ENCODE assay signal across 9 cellular contexts in genomic region chr14:65282909-65283253, GRCh38.
DNase-seq lines count a peak whose midpoint lies in the region; ATAC-seq and TF ChIP-seq lines count a peak whose summit lies in the region.
"Had no signal": no experiment of that assay in that cellular context is flagged by ENCODE, and none has a peak within 500 bp of the region (broad histone marks: within the 10 kb centered on the region; RNA-seq: fewer than 3 reads in every experiment).

No MANE protein-coding gene starts in this region.

- peak; percentile 39; the same call in 1 of the 2 replicates for ATAC-seq in Panc1

- H3K27ac ChIP-seq in Panc1 (ENCODE audit: low read length) (no peak overlapping the region), rectal smooth muscle tissue (ENCODE audit: low read depth, low read length) (no peak overlapping the region)
- H3K27ac ChIP-seq in effector memory CD4-positive, alpha-beta T cell (ENCODE audit: insufficient read depth, low read length, poor library complexity, severe bottlenecking): peak overlapping the region; percentile 32

- no TSS peak for BruUV-seq in Panc1 (replicated peaks; lab: Mats Ljungman, UMichigan)

- no peak for TF ChIP-seq CTCF in Panc1 (IDR thresholded peaks at IDR 0.05)

- no peaks in the 10 kb centered on the region for H3K9me3 ChIP-seq in Panc1 (ENCODE audit: control insufficient read depth, insufficient read depth, low read depth, low read length)
- no peaks in the 10 kb centered on the region for H3K9me3 ChIP-seq in effector memory CD4-positive, alpha-beta T cell (ENCODE audit: control insufficient read depth, low read length)

- H3K27me3 ChIP-seq in Panc1 (ENCODE audit: control insufficient read depth, insufficient read depth, low read length) (no peaks in the 10 kb centered on the region), rectal smooth muscle tissue (ENCODE audit: control insufficient read depth, insufficient read depth, low read length) (no peaks in the 10 kb centered on the region)
- no peaks in the 10 kb centered on the region for H3K27me3 ChIP-seq in effector memory CD4-positive, alpha-beta T cell (replicated peaks; ENCODE audit: control insufficient read depth, insufficient read depth, low read length, poor library complexity, severe bottlenecking)

- CTCF ChIA-PET in Panc1 (lab: Charles Lee): no interaction called here

- no peak overlapping the region for H3K9ac ChIP-seq in rectal smooth muscle tissue (ENCODE audit: low read length)

- intact Hi-C loops in Panc1 (cut with micrococcal nuclease; ENCODE audit: unreplicated experiment): no loop called here

- in situ Hi-C loops in Panc1 (cut with HindIII; ENCODE audit: low pct_unique_long_range_greater_than_20kb, low sequenced_read_pairs): no loop called here

- H3K4me3 ChIP-seq in GM08714 (ENCODE audit: low read length): peak overlapping the region; percentile 1; the same call in 1 of the 2 replicates
- H3K4me3 ChIP-seq in Panc1 (ENCODE audit: low read depth in 2 of 2, low read length in 2 of 2): peak overlapping the region in 1 of 2 experiments; percentile 53; a peak in 2 of 4 replicates
- peak overlapping the region; percentile 16 for H3K4me3 ChIP-seq in effector memory CD4-positive, alpha-beta T cell (ENCODE audit: insufficient read depth, low read depth, low read length, poor library complexity, severe bottlenecking)
- H3K4me3 ChIP-seq in rectal smooth muscle tissue (ENCODE audit: low read length): peak overlapping the region; percentile 39

- H3K36me3 ChIP-seq in Panc1 (ENCODE audit: control insufficient read depth, insufficient read depth, low read length) (no peaks in the 10 kb centered on the region), rectal smooth muscle tissue (ENCODE audit: control insufficient read depth, insufficient read depth, low read length) (no peaks in the 10 kb centered on the region)
- no peaks in the 10 kb centered on the region for H3K36me3 ChIP-seq in effector memory CD4-positive, alpha-beta T cell (ENCODE audit: control insufficient read depth, insufficient read depth, low read length)

- POLR2A ChIA-PET in Panc1 (lab: Charles Lee): no interaction called here

- no peak for DNase-seq in Panc1 (ENCODE audit: low read depth, low spot score)
- no peak for DNase-seq in effector memory CD4-positive, alpha-beta T cell
- DNase-seq in glomerular visceral epithelial cell (ENCODE audit: extremely low spot score): no peak
- no peak for DNase-seq in cortex of kidney (lab: John Stamatoyannopoulos, UW)
- DNase-seq in SKM-1 treated with dmso at 0.1 percent for 144 hours (lab: John Stamatoyannopoulos, UW; ENCODE audit: unreplicated experiment): no peak
- DNase-seq in NK-92 (lab: John Stamatoyannopoulos, UW; ENCODE audit: unreplicated experiment): no peak
- DNase-seq: NCI-H2029 had no signal

- H3K4me1 ChIP-seq in Panc1 (ENCODE audit: control insufficient read depth, insufficient read depth, low read length) (peaks cover 4% of the 10 kb centered on the region; the same call in 1 of the 2 replicates), rectal smooth muscle tissue (ENCODE audit: control insufficient read depth, insufficient read depth, low read length) (no peaks in the 10 kb centered on the region)
- peaks cover 24% of the 10 kb centered on the region for H3K4me1 ChIP-seq in effector memory CD4-positive, alpha-beta T cell (ENCODE audit: control insufficient read depth, insufficient read depth, low read length, poor library complexity, severe bottlenecking)
